In the genomic region with DNA sequence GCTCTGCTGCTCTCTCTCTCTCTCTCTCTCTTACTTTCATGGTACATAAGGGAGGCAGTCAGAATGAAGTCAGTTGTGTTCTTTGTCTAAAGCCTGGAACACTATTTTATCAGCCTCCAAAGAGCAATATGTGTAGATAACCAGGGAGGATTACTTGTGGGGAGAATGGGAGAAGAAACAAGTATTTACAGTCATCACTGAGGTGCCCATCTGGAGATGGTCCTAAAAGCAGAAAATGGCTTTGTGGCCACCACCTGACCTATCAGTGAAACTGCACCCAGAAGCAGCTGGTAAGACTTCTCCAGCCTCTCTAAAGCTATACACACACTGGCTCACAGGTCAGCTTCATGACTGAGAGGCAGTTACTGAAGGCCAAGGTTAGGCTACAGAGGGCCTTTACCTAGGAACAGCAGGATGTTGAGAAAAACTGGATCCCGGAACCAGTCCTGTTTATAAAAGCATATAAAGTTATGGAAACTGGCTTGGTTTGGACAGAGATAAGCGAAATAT, we compare ENCODE assay signal across 8 cellular contexts.
DNase-seq lines count a peak whose midpoint lies in the region; ATAC-seq and TF ChIP-seq lines count a peak whose summit lies in the region.

No MANE protein-coding gene starts in this region.

- DNase-seq in DMS53 (lab: John Stamatoyannopoulos, UW): peak; percentile 72
- peak; percentile 51 for DNase-seq in RPMI8226
- peak; percentile 63 for DNase-seq in fibroblast of gingiva (ENCODE audit: low read depth)
- DNase-seq in ovary: peak in 2 of 5 donors; percentile 14 to 20
- DNase-seq in T1000 (lab: John Stamatoyannopoulos, UW): no peak
- DNase-seq in mucosa of gallbladder (ENCODE audit: low spot score): no peak

- TF ChIP-seq CTCF in ovary (IDR thresholded peaks at IDR 0.05): no peak

- H3K27ac ChIP-seq in ovary: peak overlapping the region; percentile 9 to 71

- H3K27me3 ChIP-seq in ovary: no peaks in the 10 kb centered on the region

- H3K4me3 ChIP-seq in ovary: no peak overlapping the region

- ATAC-seq in GM19395 (IDR thresholded peaks at IDR 0.05; ENCODE audit: unreplicated experiment) (peak; percentile 90), HG03442 (IDR thresholded peaks at IDR 0.05; ENCODE audit: unreplicated experiment) (peak; percentile 91)

- no peak for TF ChIP-seq EP300 in ovary (IDR thresholded peaks at IDR 0.05)

- no peak for TF ChIP-seq POLR2A in ovary (IDR thresholded peaks at IDR 0.05)

- H3K36me3 ChIP-seq in ovary: no peaks in the 10 kb centered on the region

- H3K9me3 ChIP-seq in ovary: no peaks in the 10 kb centered on the region

- intact Hi-C loops in ovary (cut with DNase I): no loop called here

- H3K4me1 ChIP-seq in ovary (ENCODE audit: insufficient read depth): peaks cover 10% of the 10 kb centered on the region

- 7 to 12% (median 10%) methylated on average over 2 of the region's 2 CpGs for WGBS in ovary, 3 donors

Comparison
In these comparisons a context has a peak if more than half of its experiments do, and no peak if none do; other contexts are left out.
1. DNase-seq: peak in DMS53 (single experiment), RPMI8226 (single experiment) and fibroblast of gingiva (single experiment); none in T1000 (single experiment) and mucosa of gallbladder (single experiment).